1 cellular context compared by ENCODE assay signal in the genomic region with DNA sequence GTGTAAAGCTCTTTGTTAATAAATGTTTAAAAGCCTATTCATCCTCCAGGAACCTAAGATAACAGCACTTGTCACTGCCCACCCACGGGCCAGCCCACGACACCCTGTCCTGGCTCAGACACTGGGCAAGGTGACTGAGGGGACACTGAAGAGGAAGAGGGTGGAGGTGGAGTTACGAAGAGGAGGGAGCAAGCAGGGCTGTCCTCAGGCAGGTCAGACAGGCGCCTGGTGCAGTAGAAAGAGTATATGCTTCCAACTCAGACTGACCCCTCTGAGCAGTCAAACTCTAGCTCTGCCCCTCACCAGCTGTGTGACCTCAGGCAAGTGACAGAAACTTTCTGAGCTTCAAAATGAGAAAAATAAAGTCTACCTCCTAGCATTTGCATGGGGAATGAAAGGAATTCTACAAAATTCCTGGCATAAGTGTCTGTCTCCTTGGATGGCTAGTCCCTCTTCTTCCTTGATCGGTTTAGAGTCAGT.
TF ChIP-seq lines count a peak whose summit lies in the region.

No MANE protein-coding gene starts in this region.

TF ChIP-seq in GM12878, 131 proteins besides CTCF, POLR2A, EP300 and RAD21 (continued from another document):
- TF ChIP-seq ATF7 (IDR thresholded peaks at IDR 0.05; ENCODE audit: low read depth) (no peak), MEF2B (IDR thresholded peaks at IDR 0.05; ENCODE audit: partially characterized antibody, poor library complexity, severe bottlenecking) (no peak), ZBTB33 (IDR thresholded peaks at IDR 0.05) (no peak)
